Comparison of ENCODE assay signal across 10 cellular contexts in genomic region chr9:108056083-108056804, GRCh38.
DNase-seq lines count a peak whose midpoint lies in the region.
"Had no signal": no experiment of that assay in that cellular context is flagged by ENCODE, and none has a peak within 500 bp of the region (broad histone marks: within the 10 kb centered on the region; RNA-seq: fewer than 3 reads in every experiment).

No MANE protein-coding gene starts in this region.

- DNase-seq in CD1c-positive myeloid dendritic cell (ENCODE audit: extremely low spot score) (peak; percentile 45), NCI-H69 (lab: John Stamatoyannopoulos, UW) (peak; percentile 19), dermis blood vessel endothelial cell (peak; percentile 74), lung microvascular endothelial cell (ENCODE audit: low read depth in 2 of 2) (peak; percentile 26 to 84), RPMI8226 (no peak), GOT3 (lab: John Stamatoyannopoulos, UW) (no peak), NAMALWA (ENCODE audit: low spot score) (no peak)
- DNase-seq in stimulated activated CD4-positive, alpha-beta T cell treated with anti-CD3 and anti-CD28 coated beads, Interleukin-2, amount 100 ng/mL, for 48 hours: no peak
- DNase-seq: C1 segment of cervical spinal cord, NCI-H2029 treated with DMSO at 0.1 percent for 48 hours had no signal

Comparison
In these comparisons a context has a peak if more than half of its experiments do, and no peak if none do; other contexts are left out.
1. DNase-seq: peak in CD1c-positive myeloid dendritic cell (single experiment), NCI-H69 (single experiment), dermis blood vessel endothelial cell (single experiment) and lung microvascular endothelial cell (2 of 2); none in RPMI8226 (single experiment), stimulated activated CD4-positive, alpha-beta T cell treated with anti-CD3 and anti-CD28 coated beads, Interleukin-2, amount 100 ng/mL, for 48 hours (0 of 2), GOT3 (single experiment) and NAMALWA (single experiment).